ENCODE assay signal across 13 cellular contexts in the genomic region with DNA sequence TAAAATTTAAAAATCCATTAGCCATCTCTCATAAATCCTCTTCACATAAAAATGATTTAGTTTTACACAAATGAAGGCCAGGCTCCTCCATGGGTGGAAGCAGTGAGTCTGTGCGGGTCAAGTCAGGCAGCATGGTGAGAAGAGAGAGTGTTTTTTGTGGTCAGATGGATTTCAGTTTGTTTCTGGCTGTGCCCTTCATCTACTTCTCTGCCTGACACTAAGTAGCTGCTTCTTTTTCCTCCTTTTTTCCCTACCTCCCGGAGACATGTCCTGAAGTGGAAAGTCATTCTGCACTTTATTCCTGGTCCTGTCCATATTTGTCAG. TPM values are rescaled to one million over a fixed set of nuclear protein-coding genes. Genes with fewer than 3 reads are reported as not detected.
A peak's percentile ranks its signal among the peaks of the same experiment; 100 is the strongest.
DNase-seq lines count a peak whose midpoint lies in the region; ATAC-seq and TF ChIP-seq lines count a peak whose summit lies in the region.
"Had no signal": no experiment of that assay in that cellular context is flagged by ENCODE, and none has a peak within 500 bp of the region (broad histone marks: within the 10 kb centered on the region; RNA-seq: fewer than 3 reads in every experiment).

No MANE protein-coding gene starts in this region.

- H3K36me3 ChIP-seq in spleen, result no peaks in the 10 kb centered on the region
- H3K36me3 ChIP-seq: heart left ventricle had no signal

- intact Hi-C loops in spleen (cut with DNase I; ENCODE audit: low total_unique reads), result no loop called here

- peak overlapping the region in 7 of 8 donors; percentile 23 to 74 (median 57) for H3K27ac ChIP-seq in spleen

- no peak for TF ChIP-seq CTCF in spleen (IDR thresholded peaks at IDR 0.05 in 8 of 11, conservative IDR thresholded peaks at IDR 0.05 in 3 of 11)

- ATAC-seq in GM19328 (IDR thresholded peaks at IDR 0.05; ENCODE audit: unreplicated experiment) (peak; percentile 56), HG02884 (IDR thresholded peaks at IDR 0.05; ENCODE audit: unreplicated experiment) (peak; percentile 44)
- ATAC-seq: heart left ventricle, left cardiac atrium had no signal

- 13 to 26% (median 21%) methylated on average over 2 of the region's 2 CpGs for WGBS in spleen, 5 donors

- H3K27me3 ChIP-seq in spleen (replicated peaks in 1 of 7), result no peaks in the 10 kb centered on the region
- H3K27me3 ChIP-seq: body of pancreas, heart left ventricle had no signal

- no peak overlapping the region for H3K4me3 ChIP-seq in spleen
- H3K4me3 ChIP-seq: body of pancreas, heart left ventricle, smooth muscle cell had no signal

- TF ChIP-seq POLR2A in spleen (IDR thresholded peaks at IDR 0.05) (no peak), erythroblast (IDR thresholded peaks at IDR 0.05; ENCODE audit: low read length) (no peak)

- peaks cover 0 to 27% (median 16%) of the 10 kb centered on the region in 6 donors for H3K4me1 ChIP-seq in spleen

- no peaks in the 10 kb centered on the region for H3K9me3 ChIP-seq in spleen
- H3K9me3 ChIP-seq: body of pancreas, heart left ventricle had no signal

- DNase-seq in NOMO-1 treated with dmso at 0.1 percent for 144 hours (lab: John Stamatoyannopoulos, UW; ENCODE audit: unreplicated experiment), result peak; percentile 62
- no peak for DNase-seq in spleen
- DNase-seq in central memory CD4-positive, alpha-beta T cell, result no peak
- no peak for DNase-seq in 8988T
- no peak for DNase-seq in erythroblast (lab: John Stamatoyannopoulos, UW)
- DNase-seq: activated CD4-positive, alpha-beta T cell treated with anti-CD3 and anti-CD28 coated beads, Interleukin-2, amount 50 U/mL, for 1 hour; heart left ventricle; left cardiac atrium; nephron progenitor cell had no signal

RNA-seq across cellular contexts. Expression of a gene that starts 10.3 kb away (rescaled TPM):
- 10 to 100 TPM in 1 of 7 donors, 1 to 10 TPM in 6; 4.6 to 11.6 (median 7.8) TPM for total RNA-seq in spleen
- 1 to 10 TPM; 1.2 to 2.7 (median 1.4) TPM for polyA plus RNA-seq in spleen
